ENCODE assay signal across 26 cellular contexts in genomic region chr4:77771566-77771965, GRCh38.
"Had no signal": no experiment of that assay in that cellular context is flagged by ENCODE, and none has a peak within 500 bp of the region (broad histone marks: within the 10 kb centered on the region; RNA-seq: fewer than 3 reads in every experiment).

No MANE protein-coding gene starts in this region.

- H3K9me3 Mint-ChIP-seq: activated CD4-positive, alpha-beta memory T cell treated with anti-CD3 and anti-CD28 coated beads, Interleukin-2, amount 10 ng/mL, durations not matched to agents 7 days and 5 days; activated naive CD8-positive, alpha-beta T cell treated with anti-CD3 and anti-CD28 coated beads for 36 hours; T-helper 1 cell treated with Interleukin-12 subunit alpha and Interleukin-12 subunit beta and Interleukin-4 antibody, amounts not matched to agents 30 μg/mL and 1 μg/mL, for 36 hours had no signal

- H3K9me3 ChIP-seq: adrenal gland, colonic mucosa, Peyer's patch, SJCRH30, SK-N-SH had no signal

- H3K27me3 ChIP-seq: adrenal gland, colonic mucosa, Peyer's patch, SJCRH30 had no signal

- H3K36me3 ChIP-seq: colonic mucosa had no signal

- DNase-seq: activated B cell treated with CpG ODN at 0.5 μM for 24 hours; activated CD4-positive, alpha-beta memory T cell treated with anti-CD3 and anti-CD28 coated beads, Interleukin-2, amount 10 ng/mL, durations not matched to agents 7 days and 5 days; activated CD4-positive, alpha-beta T cell treated with anti-CD3 and anti-CD28 coated beads, Interleukin-2, amount 50 U/mL, for 1 hour; activated CD8-positive, alpha-beta memory T cell treated with anti-CD3 and anti-CD28 coated beads, Interleukin-2, amount 50 U/mL, for 48 hours; activated naive CD4-positive, alpha-beta T cell; activated naive CD8-positive, alpha-beta T cell treated with anti-CD3 and anti-CD28 coated beads for 36 hours; activated T-cell treated with anti-CD3 and anti-CD28 coated beads, Interleukin-2, amount 50 U/mL, for 1 hour; adrenal gland; anterior cingulate cortex; colonic mucosa; Kasumi-1; NCI-H1105 treated with DMSO at 0.1 percent for 48 hours; NCI-H1436 treated with DMSO at 0.1 percent for 48 hours; NCI-H187; NCI-H2081; NCI-H510A treated with DMSO at 0.1 percent for 48 hours; NCI-H69; NK-92 treated with Interleukin-12 subunit alpha and Interleukin-12 subunit beta, amount 100 ng/mL, for 24 hours; Peyer's patch; Right ventricle myocardium superior; SJCRH30; SK-N-SH; SW 1271; T-helper 9 cell had no signal

- H3K4me3 Mint-ChIP-seq: activated B cell treated with CpG ODN at 0.5 μM for 24 hours; activated CD4-positive, alpha-beta memory T cell treated with anti-CD3 and anti-CD28 coated beads, Interleukin-2, amount 10 ng/mL, durations not matched to agents 7 days and 5 days; activated naive CD8-positive, alpha-beta T cell treated with anti-CD3 and anti-CD28 coated beads for 36 hours; T-helper 1 cell treated with Interleukin-12 subunit alpha and Interleukin-12 subunit beta and Interleukin-4 antibody, amounts not matched to agents 30 μg/mL and 1 μg/mL, for 36 hours had no signal

- H3K4me3 ChIP-seq: adrenal gland, colonic mucosa, Peyer's patch, SJCRH30 had no signal

- H3K27ac Mint-ChIP-seq: activated B cell treated with CpG ODN at 0.5 μM for 24 hours; activated CD4-positive, alpha-beta memory T cell treated with anti-CD3 and anti-CD28 coated beads, Interleukin-2, amount 10 ng/mL, durations not matched to agents 7 days and 5 days; activated naive CD8-positive, alpha-beta T cell treated with anti-CD3 and anti-CD28 coated beads for 36 hours; T-helper 1 cell treated with Interleukin-12 subunit alpha and Interleukin-12 subunit beta and Interleukin-4 antibody, amounts not matched to agents 30 μg/mL and 1 μg/mL, for 36 hours had no signal

- H3K4me2 ChIP-seq: SK-N-SH had no signal

- H3K4me1 ChIP-seq: SJCRH30 had no signal

- H3K9ac ChIP-seq: SK-N-SH had no signal

- H3K27ac ChIP-seq: colonic mucosa, Peyer's patch, RWPE1, SJCRH30 had no signal

- H3K27me3 Mint-ChIP-seq: activated B cell treated with CpG ODN at 0.5 μM for 24 hours; activated CD4-positive, alpha-beta memory T cell treated with anti-CD3 and anti-CD28 coated beads, Interleukin-2, amount 10 ng/mL, durations not matched to agents 7 days and 5 days; activated naive CD8-positive, alpha-beta T cell treated with anti-CD3 and anti-CD28 coated beads for 36 hours had no signal
